In the genomic region with DNA sequence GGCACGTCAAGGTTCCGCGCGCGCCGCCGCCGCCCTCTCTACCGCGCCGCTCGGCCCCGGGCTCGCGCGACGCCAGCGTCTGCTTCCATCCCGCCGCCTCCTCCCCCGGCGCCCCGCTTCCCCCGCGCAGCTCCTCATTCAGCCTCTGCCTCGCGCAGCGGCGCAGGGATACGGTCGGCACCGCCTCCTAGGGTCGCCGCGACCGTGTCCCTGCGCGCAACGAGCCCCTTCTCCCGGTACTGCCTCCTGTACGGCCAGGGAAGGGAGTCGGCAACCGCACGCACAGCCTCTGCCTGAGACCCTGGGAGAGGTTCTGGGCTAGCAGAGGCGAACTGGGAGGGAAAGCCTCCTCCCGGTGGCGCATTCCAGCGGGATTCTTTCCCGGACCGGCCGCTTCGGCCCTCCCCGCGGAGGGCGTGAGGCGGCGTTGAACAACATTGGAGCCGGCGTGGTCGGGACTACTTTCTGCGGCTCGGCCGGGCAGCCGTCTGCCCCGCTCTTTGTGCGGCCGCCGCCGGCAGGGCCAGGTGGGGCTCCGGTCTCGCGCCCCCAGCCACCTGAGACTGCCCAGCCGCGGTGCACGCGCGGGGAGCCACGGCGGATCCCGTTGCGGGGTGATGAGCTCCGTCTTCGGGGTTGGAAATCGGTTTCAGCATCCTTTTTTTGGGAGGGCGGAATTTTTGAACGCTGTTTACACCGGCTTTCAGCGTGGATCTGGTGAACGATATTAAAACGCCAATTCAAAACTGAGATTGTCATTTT, we compare ENCODE assay signal across 8 cellular contexts. TPM values are rescaled to one million over a fixed set of nuclear protein-coding genes. Genes with fewer than 3 reads are reported as not detected.
DNase-seq lines count a peak whose midpoint lies in the region; ATAC-seq and TF ChIP-seq lines count a peak whose summit lies in the region.

Gene LRP6, minus strand, starts transcription at position 172 of the 762 bp plus-strand sequence. CDS start 309 bp downstream, outside the sequence.

- POLR2A ChIA-PET in BJ (lab: Charles Lee): interaction anchor here (0.7 kb wide), 1 partner anchor 83 kb away, joined by 5 read pairs; no protein-coding TSS in a partner anchor
- POLR2A ChIA-PET in activated CD8-positive, alpha-beta T cell treated with anti-CD3 and anti-CD28 coated beads, Interleukin-2, amount 10 ng/mL, durations not matched to agents 7 days and 5 days (lab: Charles Lee): no interaction called here

- H3K4me3 ChIP-seq in BJ (ENCODE audit: low read depth, low read length) (peak within 1 kb of the TSS; percentile 96), lower lobe of right lung (peak within 1 kb of the TSS; percentile 72)

- no peak for DNase-seq in BJ (ENCODE audit: low read depth)
- DNase-seq in NCI-H69 (lab: John Stamatoyannopoulos, UW): peak; percentile 94
- DNase-seq in activated CD8-positive, alpha-beta T cell treated with anti-CD3 and anti-CD28 coated beads, Interleukin-2, amount 10 ng/mL, durations not matched to agents 7 days and 5 days: peak; percentile 59
- peak; percentile 32 for DNase-seq in effector CD4-positive, alpha-beta T cell
- peak; percentile 92 for DNase-seq in lower lobe of right lung
- peak; percentile 69 to 82 for DNase-seq in stimulated activated CD4-positive, alpha-beta T cell treated with anti-CD3 and anti-CD28 coated beads, Interleukin-4, amount 100 ng/mL, for 48 hours (ENCODE audit: low read depth in 2 of 2)

- H3K27ac ChIP-seq in lower lobe of right lung: peak within 1 kb of the TSS; percentile 99

- intact Hi-C loops in lower lobe of right lung (cut with DNase I): no loop called here

- H3K27ac Mint-ChIP-seq in activated CD8-positive, alpha-beta T cell treated with anti-CD3 and anti-CD28 coated beads, Interleukin-2, amount 10 ng/mL, durations not matched to agents 7 days and 5 days: no peak within 1 kb of the TSS

- ATAC-seq in GM19372 (IDR thresholded peaks at IDR 0.05; ENCODE audit: low read depth, unreplicated experiment): peak; percentile 87
- peak; percentile 83 for ATAC-seq in HG03521 (IDR thresholded peaks at IDR 0.05; ENCODE audit: unreplicated experiment)
- peak; percentile 92 for ATAC-seq in activated CD8-positive, alpha-beta T cell treated with anti-CD3 and anti-CD28 coated beads, Interleukin-2, amount 10 ng/mL, durations not matched to agents 7 days and 5 days
- peak; percentile 98 for ATAC-seq in lower lobe of right lung

- peaks cover 20% of the 10 kb centered on the region for H3K4me1 Mint-ChIP-seq in activated CD8-positive, alpha-beta T cell treated with anti-CD3 and anti-CD28 coated beads, Interleukin-2, amount 10 ng/mL, durations not matched to agents 7 days and 5 days (ENCODE audit: low read depth)

- H3K36me3 ChIP-seq in BJ (ENCODE audit: control insufficient read depth, insufficient read depth, low read length) (no peaks in the 10 kb centered on the region), lower lobe of right lung (no peaks in the 10 kb centered on the region)

- H3K4me3 Mint-ChIP-seq in activated CD8-positive, alpha-beta T cell treated with anti-CD3 and anti-CD28 coated beads, Interleukin-2, amount 10 ng/mL, durations not matched to agents 7 days and 5 days: peak within 1 kb of the TSS; percentile 74

- no peak for TF ChIP-seq CTCF in BJ (IDR thresholded peaks at IDR 0.05; ENCODE audit: insufficient read depth, low read depth, low read length)
- TF ChIP-seq CTCF in lower lobe of right lung (IDR thresholded peaks at IDR 0.05): no peak

- H3K9me3 ChIP-seq in lower lobe of right lung: no peaks in the 10 kb centered on the region

- peaks cover 51% of the 10 kb centered on the region for H3K27me3 Mint-ChIP-seq in activated CD8-positive, alpha-beta T cell treated with anti-CD3 and anti-CD28 coated beads, Interleukin-2, amount 10 ng/mL, durations not matched to agents 7 days and 5 days (ENCODE audit: low read depth)

- H3K4me1 ChIP-seq in lower lobe of right lung: peaks cover 13% of the 10 kb centered on the region

- no peaks in the 10 kb centered on the region for H3K36me3 Mint-ChIP-seq in activated CD8-positive, alpha-beta T cell treated with anti-CD3 and anti-CD28 coated beads, Interleukin-2, amount 10 ng/mL, durations not matched to agents 7 days and 5 days (ENCODE audit: low read depth)

- CTCF ChIA-PET in BJ (lab: Yijun Ruan, JAX): interaction anchor here (1.5 kb wide), 1 partner anchor 60 kb away, joined by 4 read pairs; no protein-coding TSS in a partner anchor
- CTCF ChIA-PET in activated CD8-positive, alpha-beta T cell treated with anti-CD3 and anti-CD28 coated beads, Interleukin-2, amount 10 ng/mL, durations not matched to agents 7 days and 5 days (lab: Charles Lee): interaction anchor here (1.1 to 1.5 kb wide), 2 partner anchors 23 to 66 kb away, joined by 3 read pairs; no protein-coding TSS in a partner anchor

- H3K27me3 ChIP-seq in BJ (ENCODE audit: control insufficient read depth, insufficient read depth, low read length) (no peaks in the 10 kb centered on the region), lower lobe of right lung (ENCODE audit: low read depth) (peaks cover 5% of the 10 kb centered on the region)

- H3K9me3 Mint-ChIP-seq in activated CD8-positive, alpha-beta T cell treated with anti-CD3 and anti-CD28 coated beads, Interleukin-2, amount 10 ng/mL, durations not matched to agents 7 days and 5 days (ENCODE audit: insufficient read depth): no peaks in the 10 kb centered on the region

RNA-seq across cellular contexts. Expression of gene LRP6, which starts in this region (rescaled TPM):
- polyA plus RNA-seq in BJ (2011; rRNA removed): 25.6 and 28.9 TPM in 2 replicates
- 101 and 114 TPM in 2 replicates for polyA minus RNA-seq in BJ (2011; rRNA and poly(A)+ RNA removed)
- total RNA-seq in activated CD8-positive, alpha-beta T cell treated with anti-CD3 and anti-CD28 coated beads, Interleukin-2, amount 10 ng/mL, durations not matched to agents 7 days and 5 days: under 1 TPM; 0.08 to 0.37 TPM
- total RNA-seq in lower lobe of right lung: 47.4 TPM

Comparison
In these comparisons a context has a peak if more than half of its experiments do, and no peak if none do; other contexts are left out.
1. RNA of gene LRP6 (total RNA-seq): 47.4 TPM in lower lobe of right lung (single experiment); 0.08 to 0.37 TPM in activated CD8-positive, alpha-beta T cell treated with anti-CD3 and anti-CD28 coated beads, Interleukin-2, amount 10 ng/mL, durations not matched to agents 7 days and 5 days; every median in the first group is over 10 times any median in the second.
2. Peak in DNase-seq and ATAC-seq in activated CD8-positive, alpha-beta T cell treated with anti-CD3 and anti-CD28 coated beads, Interleukin-2, amount 10 ng/mL, durations not matched to agents 7 days and 5 days; RNA of the gene not detected or under 1 TPM.
3. Peak in every context shown above with its lines, with median percentiles within 50 percentile points of each other: ATAC-seq.